ENCODE assay signal across 10 cellular contexts in the genomic region with DNA sequence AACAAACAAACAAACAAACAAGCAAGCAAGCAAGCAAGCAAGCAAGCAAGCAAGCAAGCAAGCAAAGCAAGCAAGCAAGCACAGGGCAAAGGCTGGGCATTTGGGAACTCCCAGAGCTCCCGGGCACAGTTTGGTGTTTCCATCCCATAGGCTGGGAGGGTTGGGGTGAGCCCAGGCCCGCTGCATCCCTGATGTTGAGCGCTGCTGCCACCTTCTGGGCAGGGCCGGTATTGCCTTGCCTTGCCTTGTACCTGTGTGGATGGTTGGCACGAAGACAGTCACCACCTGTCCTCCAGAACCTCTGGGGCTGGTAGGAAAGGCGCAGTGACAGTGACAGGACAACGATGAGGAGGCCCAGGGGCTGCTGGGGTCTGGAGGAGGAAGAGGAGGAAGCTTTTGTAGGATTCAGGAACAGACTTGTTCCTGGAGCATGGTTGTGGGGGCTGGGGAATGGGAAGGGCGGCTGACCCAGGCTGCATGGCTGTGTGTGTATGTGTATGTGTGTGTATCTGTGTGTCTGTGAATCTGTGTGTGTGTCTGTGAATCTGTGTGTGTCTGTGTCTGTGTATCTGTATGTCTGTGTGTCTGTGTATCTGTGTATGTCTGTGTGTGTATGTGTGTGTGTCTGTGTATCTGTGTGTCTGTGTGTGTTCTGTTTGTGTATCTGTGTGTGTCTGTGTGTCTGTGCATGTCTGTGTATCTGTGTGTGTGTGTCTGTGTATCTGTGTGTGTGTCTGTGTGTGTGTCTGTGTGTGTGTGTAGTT. TPM values are rescaled to one million over a fixed set of nuclear protein-coding genes. Genes with fewer than 3 reads are reported as not detected.
DNase-seq lines count a peak whose midpoint lies in the region; ATAC-seq, FAIRE-seq and TF ChIP-seq lines count a peak whose summit lies in the region.
"Had no signal": no experiment of that assay in that cellular context is flagged by ENCODE, and none has a peak within 500 bp of the region (broad histone marks: within the 10 kb centered on the region; RNA-seq: fewer than 3 reads in every experiment).

No MANE protein-coding gene starts in this region.

- peak; percentile 72 for ATAC-seq in HG03025 (IDR thresholded peaks at IDR 0.05; ENCODE audit: low FRiP score, unreplicated experiment)

- H3K9ac ChIP-seq in mammary epithelial cell (ENCODE audit: insufficient read depth, low read length) (no peak overlapping the region), kidney (ENCODE audit: low read length in 2 of 2) (no peak overlapping the region)
- H3K9ac ChIP-seq: BLaER1 had no signal

- intact Hi-C loops in mammary epithelial cell (cut with micrococcal nuclease) (loop anchor here (1.0 to 5.0 kb wide), 3 partner anchors 59 to 119 kb away; partner anchors contain the start of gene VPS37D), kidney (cut with DNase I) (no loop called here)

- H3K36me3 ChIP-seq in mammary epithelial cell (ENCODE audit: insufficient read depth, low read length) (no peaks in the 10 kb centered on the region), kidney (ENCODE audit: control insufficient read depth in 1 of 2, insufficient read depth in 2 of 2, low read length in 2 of 2) (no peaks in the 10 kb centered on the region)
- H3K36me3 ChIP-seq: BLaER1 had no signal

- H3K27ac ChIP-seq in mammary epithelial cell (ENCODE audit: insufficient read depth, low read depth, low read length) (no peak overlapping the region), kidney (ENCODE audit: low read depth in 2 of 2, low read length in 2 of 2) (no peak overlapping the region)
- H3K27ac ChIP-seq: BLaER1 had no signal

- BruUV-seq in mammary epithelial cell (replicated peaks; lab: Mats Ljungman, UMichigan) = no TSS peak

- DNase-seq in NCI-H524 (lab: John Stamatoyannopoulos, UW) (peak; percentile 31 to 79), NCI-H524 treated with DMSO at 0.1 percent for 48 hours (lab: John Stamatoyannopoulos, UW) (no peak), NCI-H2196 treated with DMSO at 0.1 percent for 48 hours (lab: John Stamatoyannopoulos, UW; ENCODE audit: unreplicated experiment) (peak; percentile 69), mammary epithelial cell (peak; percentile 76), kidney (peak; percentile 93)
- DNase-seq in activated CD4-positive, CD25-positive, alpha-beta regulatory T cell (lab: John Stamatoyannopoulos, UW) = peak; percentile 77 to 99 (median 88)
- peak; percentile 88 for DNase-seq in stimulated activated CD4-positive, alpha-beta T cell treated with anti-CD3 and anti-CD28 coated beads, Interleukin-1b, Interleukin-23, amount 100 ng/mL, for 48 hours

- H3K4me3 ChIP-seq in mammary epithelial cell (replicated peaks in 1 of 3; ENCODE audit: insufficient read depth in 1 of 3, low read depth in 2 of 3, low read length in 3 of 3) (no peak overlapping the region), kidney (ENCODE audit: low read length in 2 of 2) (no peak overlapping the region)
- H3K4me3 ChIP-seq: BLaER1 had no signal

- in situ Hi-C loops in mammary epithelial cell (cut with MboI; ENCODE audit: low sequenced_read_pairs in 2 of 2) = no loop called here

- TF ChIP-seq CTCF in mammary epithelial cell (conservative IDR thresholded peaks at IDR 0.05 in 1 of 2, IDR thresholded peaks at IDR 0.05 in 1 of 2; ENCODE audit: extremely low read depth in 1 of 2, insufficient read depth in 1 of 2, low read depth in 1 of 2, low read length in 2 of 2) (peak; percentile 99), kidney (IDR thresholded peaks at IDR 0.05; ENCODE audit: borderline replicate concordance, extremely low read depth, insufficient read depth) (peak; percentile 99)

- H3K4me1 ChIP-seq in mammary epithelial cell (ENCODE audit: insufficient read depth, low read length) = peaks cover 7% of the 10 kb centered on the region
- H3K4me1 ChIP-seq in kidney (ENCODE audit: control insufficient read depth in 1 of 2, insufficient read depth in 1 of 2, low read depth in 1 of 2, low read length in 2 of 2) = no peaks in the 10 kb centered on the region

- H4K20me1 ChIP-seq in mammary epithelial cell (ENCODE audit: insufficient read depth, low read length) = no peaks in the 10 kb centered on the region

- H3K4me2 ChIP-seq in mammary epithelial cell (ENCODE audit: insufficient read depth, low read depth, low read length) = no peak overlapping the region
- H3K4me2 ChIP-seq: BLaER1 had no signal

- 9% methylated on average over 8 of the region's 8 CpGs for WGBS in mammary epithelial cell (ENCODE audit: low coverage, missing lambda C conversion rate)

- H2AFZ ChIP-seq in mammary epithelial cell (ENCODE audit: low read depth, low read length) = no peak overlapping the region

- H3K9me3 ChIP-seq in mammary epithelial cell (replicated peaks; ENCODE audit: insufficient read depth, low read length) = no peaks in the 10 kb centered on the region
- no peaks in the 10 kb centered on the region for H3K9me3 ChIP-seq in kidney (ENCODE audit: control insufficient read depth in 1 of 2, low read length in 2 of 2)
- H3K9me3 ChIP-seq: BLaER1 had no signal

- FAIRE-seq in kidney (lab: Jason Lieb, UNC) = no peak

- no peaks in the 10 kb centered on the region for H3K27me3 ChIP-seq in mammary epithelial cell (ENCODE audit: insufficient read depth, low read length)

- CTCF ChIA-PET in mammary epithelial cell (lab: Charles Lee; ENCODE audit: low non-redundant PET) = interaction anchor here (0.6 kb wide), 2 partner anchors 207 to 328 kb away, joined by 3 to 4 read pairs; no protein-coding TSS in a partner anchor

- no peaks in the 10 kb centered on the region for H3K79me2 ChIP-seq in mammary epithelial cell (ENCODE audit: insufficient read depth, low read length)

- dilution Hi-C loops in mammary epithelial cell (cut with HindIII; ENCODE audit: low sequenced_read_pairs) = loop anchor here (5.0 kb wide), 1 partner anchor 204 kb away; the partner anchor contains the start of gene BAZ1B

RNA-seq across cellular contexts. Expression of gene STX1A, which starts 6.4 kb away (rescaled TPM):
- 10 to 100 TPM in 1 of 2 donors, 1 to 10 TPM in 1; 6.8 to 39.7 TPM for total RNA-seq in mammary epithelial cell
- 30.5 TPM for polyA plus RNA-seq in mammary epithelial cell
- polyA minus RNA-seq in mammary epithelial cell = 30.8 TPM
- total RNA-seq in kidney = 7.4 TPM
- 2.2 TPM for polyA plus RNA-seq in kidney (ENCODE audit: insufficient read depth, low read depth, low replicate concordance)

RNA-seq across cellular contexts. Expression of gene ABHD11, which starts 12.7 kb away (rescaled TPM):
- total RNA-seq in mammary epithelial cell = 10 to 100 TPM in 1 of 2 donors, 1 to 10 TPM in 1; 6.7 to 23.6 TPM
- 30.4 TPM for polyA plus RNA-seq in mammary epithelial cell
- 18.2 TPM for polyA minus RNA-seq in mammary epithelial cell
- 95.7 TPM for total RNA-seq in kidney
- polyA plus RNA-seq in kidney (ENCODE audit: insufficient read depth, low read depth, low replicate concordance) = 55.3 TPM

RNA-seq across cellular contexts. Expression of gene BUD23, which starts 42.5 kb away (rescaled TPM):
- total RNA-seq in mammary epithelial cell (10 to 100 TPM; 36.0 to 57.6 TPM), kidney (61.0 TPM)
- polyA plus RNA-seq in mammary epithelial cell (77.9 TPM), kidney (ENCODE audit: insufficient read depth, low read depth, low replicate concordance) (92.7 TPM)
- 102 TPM for polyA minus RNA-seq in mammary epithelial cell

RNA-seq across cellular contexts. Expression of gene DNAJC30, which starts 42.6 kb away (rescaled TPM):
- total RNA-seq in mammary epithelial cell = 10 to 100 TPM in 1 of 2 donors, 1 to 10 TPM in 1; 3.0 to 11.1 TPM
- 5.7 TPM for polyA plus RNA-seq in mammary epithelial cell
- polyA minus RNA-seq in mammary epithelial cell = 5.7 TPM
- 15.0 TPM for total RNA-seq in kidney
- polyA plus RNA-seq in kidney (ENCODE audit: insufficient read depth, low read depth, low replicate concordance) = 28.6 TPM

RNA-seq across cellular contexts. Expression of gene CLDN3, which starts 44.2 kb away (rescaled TPM):
- total RNA-seq in mammary epithelial cell (under 1 TPM in 1 of 2 donors, not detected in 1; 0.83 TPM), kidney (180 TPM)
- polyA plus RNA-seq in mammary epithelial cell (not detected), kidney (ENCODE audit: insufficient read depth, low read depth, low replicate concordance) (76.5 TPM)
- not detected for polyA minus RNA-seq in mammary epithelial cell
- total RNA-seq: mononuclear cell had no signal
